ENCODE assay signal across 8 cellular contexts in the genomic region with DNA sequence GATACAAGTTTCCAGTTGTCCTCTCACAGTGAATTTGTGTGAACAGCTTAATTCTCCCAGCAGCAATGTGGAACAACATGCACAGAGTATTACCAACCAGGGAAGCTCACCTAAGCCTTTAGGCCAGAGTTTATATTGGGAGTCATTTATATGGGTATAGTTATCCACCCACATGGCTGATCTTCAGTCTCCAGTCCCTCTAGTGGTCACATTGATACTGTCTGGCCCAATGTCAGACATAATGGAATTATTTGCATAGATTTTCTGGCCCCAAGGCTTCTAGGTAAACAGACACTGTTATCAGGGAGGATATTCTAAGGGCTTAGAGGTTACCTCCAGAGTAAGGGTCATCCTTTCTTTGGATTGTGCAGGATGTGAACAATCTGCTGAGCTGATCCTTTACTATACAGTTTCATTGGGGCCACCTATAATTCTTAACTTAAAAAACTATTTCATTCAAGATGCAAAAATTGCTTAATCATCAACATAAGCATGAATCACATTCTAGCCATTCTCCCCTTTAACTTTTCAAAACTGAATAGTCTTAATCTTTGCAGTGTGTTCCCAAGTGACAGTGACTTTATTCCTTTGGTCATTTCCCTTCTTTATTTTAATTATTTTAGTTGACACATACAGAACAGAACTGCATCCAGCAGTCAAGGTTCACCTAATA.
DNase-seq lines count a peak whose midpoint lies in the region; ATAC-seq and TF ChIP-seq lines count a peak whose summit lies in the region.

No MANE protein-coding gene starts in this region.

- H3K9me3 Mint-ChIP-seq in mesothelial cell of epicardium = peaks cover 27% of the 10 kb centered on the region

- no peak overlapping the region for H3K27ac Mint-ChIP-seq in mesothelial cell of epicardium

- no peaks in the 10 kb centered on the region for H3K27me3 Mint-ChIP-seq in mesothelial cell of epicardium (ENCODE audit: low read depth)

- CTCF ChIA-PET in GM10248 (lab: Yijun Ruan, JAX) = interaction anchor here (0.8 to 1.2 kb wide), 3 partner anchors 13 to 36 kb away, joined by 3 read pairs; no protein-coding TSS in a partner anchor

- no peaks in the 10 kb centered on the region for H3K4me1 Mint-ChIP-seq in mesothelial cell of epicardium

- peak; percentile 29 for TF ChIP-seq CTCF in GM10248 (IDR thresholded peaks at IDR 0.05; ENCODE audit: control extremely low read depth, extremely low read depth, low read depth, missing control alignments)
- TF ChIP-seq CTCF in mesothelial cell of epicardium (IDR thresholded peaks at IDR 0.05; ENCODE audit: unreplicated experiment) = peak; percentile 49

- DNase-seq in GM10248 (ENCODE audit: extremely low spot score) (peak; percentile 10), HCEC 1CT (peak; percentile 52), SW480 (ENCODE audit: low spot score) (peak; percentile 25), mesothelial cell of epicardium (ENCODE audit: low spot score in 2 of 2, unreplicated experiment in 2 of 2) (no peak), NCI-H2227 (lab: John Stamatoyannopoulos, UW; ENCODE audit: unreplicated experiment) (no peak), C1 segment of cervical spinal cord (lab: John Stamatoyannopoulos, UW) (no peak)

- H3K36me3 Mint-ChIP-seq in mesothelial cell of epicardium = no peaks in the 10 kb centered on the region

- POLR2A ChIA-PET in GM10248 (lab: Yijun Ruan, JAX) = no interaction called here

- H3K4me3 Mint-ChIP-seq in mesothelial cell of epicardium = no peak overlapping the region

- ATAC-seq in GM21515 (IDR thresholded peaks at IDR 0.05; ENCODE audit: unreplicated experiment) = no peak
- ATAC-seq in HG02610 (IDR thresholded peaks at IDR 0.05; ENCODE audit: unreplicated experiment) = no peak

Comparison
In these comparisons a context has a peak if more than half of its experiments do, and no peak if none do; other contexts are left out.
1. DNase-seq: peak in GM10248 (single experiment), HCEC 1CT (single experiment) and SW480 (single experiment); none in mesothelial cell of epicardium (0 of 2), NCI-H2227 (single experiment) and C1 segment of cervical spinal cord (0 of 14).